ENCODE assay signal across 6 cellular contexts in the genomic region with DNA sequence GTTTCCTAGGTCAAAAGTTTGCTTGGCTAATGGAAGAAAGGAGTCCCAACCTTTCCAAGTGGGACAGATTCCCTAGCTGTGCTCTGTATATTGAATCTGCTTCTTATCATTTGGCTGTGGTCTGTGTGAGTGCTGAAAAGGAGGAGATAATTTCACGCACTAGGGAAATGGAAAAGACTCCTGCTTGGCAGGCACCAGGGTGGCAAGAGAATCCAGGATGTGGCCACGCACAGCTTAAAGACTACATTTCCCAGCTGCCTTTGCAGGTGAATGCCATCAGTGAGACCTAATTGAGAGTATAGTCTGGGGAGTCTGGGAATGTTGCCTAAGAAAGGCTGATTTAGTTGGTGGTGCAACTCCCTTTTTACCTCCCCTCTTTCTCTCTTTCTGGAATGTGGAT.
DNase-seq lines count a peak whose midpoint lies in the region; ATAC-seq and TF ChIP-seq lines count a peak whose summit lies in the region.
"Not testable (repeated sequence)": the region's sequence is repeated elsewhere in the genome, so short reads cannot be mapped to it uniquely, and the experiment has no call there.

No MANE protein-coding gene starts in this region.

- not testable (repeated sequence) for H3K4me1 Mint-ChIP-seq in WTC11

- not testable (repeated sequence) for H3K27ac Mint-ChIP-seq in WTC11

- H3K4me1 ChIP-seq in DND-41 (ENCODE audit: insufficient read depth, low read length); heart right ventricle; right cardiac atrium (ENCODE audit: control insufficient read depth, insufficient read depth, low read length); right lobe of liver: not testable (repeated sequence)

- H3K9me3 ChIP-seq in DND-41 (ENCODE audit: insufficient read depth, low read length, severe bottlenecking); heart right ventricle; right cardiac atrium (ENCODE audit: control insufficient read depth, low read length); right lobe of liver: not testable (repeated sequence)

- not testable (repeated sequence) for H4K20me1 ChIP-seq in DND-41 (ENCODE audit: insufficient read depth, low read length)

- H2AFZ ChIP-seq in DND-41 (ENCODE audit: low read depth, low read length): not testable (repeated sequence)

- peak; percentile 47; the same call in 2 of the 3 replicates for ATAC-seq in DND-41 (ENCODE audit: insufficient read depth, low read depth)
- ATAC-seq in WTC11: peak; percentile 87
- ATAC-seq in Right ventricle myocardium inferior: peak; percentile 72
- peak in 7 of 8 donors; percentile 42 to 85 (median 73) for ATAC-seq in heart right ventricle
- ATAC-seq in right cardiac atrium: peak; percentile 51 to 79
- peak; percentile 42 to 60 (median 48) for ATAC-seq in right lobe of liver

- CTCF ChIA-PET in WTC11 (lab: Charles Lee): not testable (repeated sequence)

- not testable (repeated sequence) for H3K9me3 Mint-ChIP-seq in WTC11

- WGBS in heart right ventricle, 2 donors: 30 to 32% methylated on average over 2 of the region's 2 CpGs
- 35% methylated on average over 2 of the region's 2 CpGs for WGBS in right cardiac atrium
- 11% methylated on average over 2 of the region's 2 CpGs for WGBS in right lobe of liver (ENCODE audit: insufficient coverage, low coverage, low lambda C conversion rate, missing lambda C conversion rate)

- not testable (repeated sequence) for H3K4me2 ChIP-seq in DND-41 (ENCODE audit: insufficient read depth, low read length)

- not testable (repeated sequence) for DNase-seq in DND-41; WTC11 (ENCODE audit: low spot score); Right ventricle myocardium inferior (ENCODE audit: missing footprints); heart right ventricle; right cardiac atrium; right lobe of liver

- H3K4me3 Mint-ChIP-seq in WTC11: not testable (repeated sequence)

- not testable (repeated sequence) for H3K36me3 ChIP-seq in DND-41 (ENCODE audit: insufficient read depth, low read length); heart right ventricle; right lobe of liver

- not testable (repeated sequence) for H3K79me2 ChIP-seq in DND-41 (ENCODE audit: insufficient read depth, low read length)

- POLR2A ChIA-PET in WTC11 (lab: Charles Lee): not testable (repeated sequence)

- not testable (repeated sequence) for TF ChIP-seq POLR2A in right lobe of liver (IDR thresholded peaks at IDR 0.05)

- H3K4me3 ChIP-seq in DND-41 (ENCODE audit: low read depth in 1 of 2, low read length in 2 of 2); heart right ventricle; right cardiac atrium (ENCODE audit: low read length); right lobe of liver: not testable (repeated sequence)

- not testable (repeated sequence) for H3K9ac ChIP-seq in DND-41 (ENCODE audit: low read depth, low read length)

- intact Hi-C loops in Right ventricle myocardium inferior (cut with DNase I); heart right ventricle (cut with DNase I); right cardiac atrium (cut with DNase I); right lobe of liver (cut with DNase I): not testable (repeated sequence)

- not testable (repeated sequence) for H3K27me3 Mint-ChIP-seq in WTC11 (ENCODE audit: low read depth)

- H3K27ac ChIP-seq in DND-41 (ENCODE audit: low read length); heart right ventricle; right cardiac atrium (ENCODE audit: low read length); right lobe of liver: not testable (repeated sequence)

- TF ChIP-seq CTCF in DND-41 (IDR thresholded peaks at IDR 0.05; ENCODE audit: borderline replicate concordance, extremely low read depth, low read length, poor library complexity, severe bottlenecking); WTC11 (IDR thresholded peaks at IDR 0.05); heart right ventricle (IDR thresholded peaks at IDR 0.05); right lobe of liver (IDR thresholded peaks at IDR 0.05): not testable (repeated sequence)

- H3K27me3 ChIP-seq in DND-41 (ENCODE audit: insufficient read depth, low read length, poor library complexity); heart right ventricle; right cardiac atrium (ENCODE audit: control insufficient read depth, insufficient read depth); right lobe of liver: not testable (repeated sequence)

- H3K36me3 Mint-ChIP-seq in WTC11: not testable (repeated sequence)
